1 cellular context compared by ENCODE assay signal in genomic region chr6:149925253-149925973, GRCh38.
TF ChIP-seq lines count a peak whose summit lies in the region.

No MANE protein-coding gene starts in this region.

TF ChIP-seq in HepG2, 621 proteins besides CTCF, POLR2A, EP300 and RAD21 (continued from another document):
- TF ChIP-seq ZNF597 (CRISPR knock-in tag; IDR thresholded peaks at IDR 0.05) (no peak), ATF6 (CRISPR knock-in tag; conservative IDR thresholded peaks at IDR 0.05) (0 out of 2 replicates have a peak, but pooled peaks have one; percentile 9), ARNT2 (CRISPR knock-in tag; IDR thresholded peaks at IDR 0.05; ENCODE audit: low read depth) (0 out of 2 replicates have a peak, but pooled peaks have one; percentile 52), NR0B2 (CRISPR knock-in tag; IDR thresholded peaks at IDR 0.05) (0 out of 2 replicates have a peak, but pooled peaks have one; percentile 50), IRF1 (CRISPR knock-in tag; IDR thresholded peaks at IDR 0.05; ENCODE audit: low read depth) (0 out of 2 replicates have a peak, but pooled peaks have one; percentile 14), ZNF362 (CRISPR knock-in tag; IDR thresholded peaks at IDR 0.05; ENCODE audit: borderline replicate concordance) (no peak), SMARCC2 (IDR thresholded peaks at IDR 0.05) (no peak), ONECUT2 (CRISPR knock-in tag; IDR thresholded peaks at IDR 0.05) (no peak), GABPB1 (CRISPR knock-in tag; IDR thresholded peaks at IDR 0.05) (peak; percentile 74; the same call in 1 of the 2 replicates), RXRA (CRISPR knock-in tag; IDR thresholded peaks at IDR 0.05) (no peak), ELF1 (CRISPR knock-in tag; IDR thresholded peaks at IDR 0.05) (0 out of 2 replicates have a peak, but pooled peaks have one; percentile 33), TFE3 (CRISPR knock-in tag; IDR thresholded peaks at IDR 0.05) (no peak), MIER3 (CRISPR knock-in tag; IDR thresholded peaks at IDR 0.05; ENCODE audit: borderline replicate concordance) (no peak), SOX6 (IDR thresholded peaks at IDR 0.05) (no peak), SOX6 (CRISPR knock-in tag; IDR thresholded peaks at IDR 0.05) (peak; percentile 10; the same call in 1 of the 2 replicates), BATF2 (CRISPR knock-in tag; IDR thresholded peaks at IDR 0.05) (no peak), ZNF10 (CRISPR knock-in tag; IDR thresholded peaks at IDR 0.05; ENCODE audit: borderline replicate concordance, low read depth) (no peak), ZNF256 (CRISPR knock-in tag; conservative IDR thresholded peaks at IDR 0.05) (no peak), AHDC1 (CRISPR knock-in tag; IDR thresholded peaks at IDR 0.05; ENCODE audit: borderline replicate concordance) (no peak), ZNF782 (CRISPR knock-in tag; IDR thresholded peaks at IDR 0.05; ENCODE audit: borderline replicate concordance) (no peak), BCL3 (CRISPR knock-in tag; IDR thresholded peaks at IDR 0.05) (peak; percentile 66; the same call in 1 of the 2 replicates), ZNF558 (CRISPR knock-in tag; IDR thresholded peaks at IDR 0.05; ENCODE audit: borderline replicate concordance) (peak; percentile 71; the same call in 1 of the 2 replicates), TSC22D2 (CRISPR knock-in tag; IDR thresholded peaks at IDR 0.05; ENCODE audit: borderline replicate concordance) (0 out of 2 replicates have a peak, but pooled peaks have one; percentile 10), ZNF264 (CRISPR knock-in tag; IDR thresholded peaks at IDR 0.05) (no peak), ZNF607 (CRISPR knock-in tag; IDR thresholded peaks at IDR 0.05; ENCODE audit: borderline replicate concordance) (no peak), GMEB1 (CRISPR knock-in tag; IDR thresholded peaks at IDR 0.05; ENCODE audit: borderline replicate concordance) (no peak; the same call in 1 of the 2 replicates), ZBTB4 (CRISPR knock-in tag; IDR thresholded peaks at IDR 0.05; ENCODE audit: borderline replicate concordance) (0 out of 2 replicates have a peak, but pooled peaks have one; percentile 21)
